8 cellular contexts compared by ENCODE assay signal in the genomic region with DNA sequence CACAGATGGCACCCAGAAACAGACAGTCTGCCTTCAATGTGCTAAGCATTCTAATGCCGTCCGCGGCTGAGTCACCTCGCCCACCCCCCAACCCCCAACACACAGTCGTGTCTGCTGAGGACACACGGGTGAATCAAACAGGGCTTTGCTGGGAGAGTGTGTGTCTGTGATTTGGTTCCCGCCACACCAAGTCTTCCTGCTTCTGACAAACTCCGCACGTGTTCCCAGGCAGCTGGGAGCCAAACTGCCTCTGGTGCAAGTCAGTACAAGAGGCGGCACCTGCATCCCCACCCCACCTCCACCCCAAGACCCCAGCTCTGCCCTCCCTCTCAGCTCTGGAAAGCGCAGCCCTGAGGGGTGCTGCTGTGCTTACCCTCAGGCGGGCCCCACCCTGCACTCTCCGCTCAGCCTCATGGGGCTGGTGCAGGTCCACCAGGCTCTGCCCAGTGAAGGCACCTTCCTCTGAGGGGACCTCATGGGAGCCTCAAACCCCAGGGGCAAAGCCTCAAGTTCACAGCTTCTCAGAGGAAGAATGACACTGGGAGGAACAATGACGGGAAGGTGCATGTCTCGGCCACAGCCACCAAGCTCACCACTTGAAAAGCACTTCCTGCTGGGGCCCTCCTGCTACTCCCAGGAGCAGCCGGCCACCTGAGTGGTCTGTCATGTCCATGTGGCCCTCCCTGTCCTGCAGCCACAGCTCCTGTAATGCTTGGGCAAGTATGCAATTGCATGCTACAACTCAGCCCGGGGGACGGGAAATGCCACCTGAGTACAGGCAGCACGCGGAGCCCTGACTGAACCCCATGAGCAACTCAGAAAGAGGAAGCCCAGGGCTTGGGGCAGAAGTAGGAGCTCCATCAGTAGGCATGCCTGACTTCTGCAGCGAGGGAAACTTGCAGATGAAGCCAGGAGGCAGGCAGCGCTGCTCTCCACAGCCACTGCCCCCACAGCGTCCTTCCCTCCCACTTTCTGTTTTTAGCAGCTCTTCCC. TPM values are rescaled to one million over a fixed set of nuclear protein-coding genes. Genes with fewer than 3 reads are reported as not detected.
DNase-seq lines count a peak whose midpoint lies in the region; ATAC-seq and TF ChIP-seq lines count a peak whose summit lies in the region.

No MANE protein-coding gene starts in this region.

- 57% methylated on average over 22 of the region's 23 CpGs for WGBS in HUES64
- WGBS in aorta, 2 donors = 44 to 46% methylated on average over 22 to 23 of the region's 23 CpGs

- no peaks in the 10 kb centered on the region for H3K36me3 ChIP-seq in HUES64 (ENCODE audit: insufficient read depth, low read length)
- H3K36me3 ChIP-seq in colonic mucosa = no peaks in the 10 kb centered on the region
- no peaks in the 10 kb centered on the region for H3K36me3 ChIP-seq in naive thymus-derived CD4-positive, alpha-beta T cell (ENCODE audit: control insufficient read depth in 2 of 3, insufficient read depth in 3 of 3, low read length in 3 of 3)
- H3K36me3 ChIP-seq in aorta (ENCODE audit: control insufficient read depth in 1 of 2, insufficient read depth in 2 of 2, low read length in 1 of 2) = no peaks in the 10 kb centered on the region

- POLR2A ChIA-PET in AG04449 (lab: Yijun Ruan, JAX) = interaction anchor here (0.9 to 1.3 kb wide), 2 partner anchors 15 to 42 kb away, joined by 3 to 4 read pairs; no protein-coding TSS in a partner anchor
- POLR2A ChIA-PET in naive thymus-derived CD4-positive, alpha-beta T cell (lab: Charles Lee) = interaction anchor here (0.6 to 2.3 kb wide), 10 partner anchors 10 to 92 kb away, joined by 3 to 20 read pairs (median 3); partner anchors contain the start of genes CALR3, MED26 and SLC35E1

- ATAC-seq in activated CD4-positive, CD25-positive, alpha-beta regulatory T cell treated with anti-CD3 and anti-CD28 coated beads, Interleukin-2, amount 50 U/mL, for 24 hours = peak; percentile 15 to 18
- peak; percentile 36 for ATAC-seq in naive thymus-derived CD4-positive, alpha-beta T cell
- ATAC-seq in aorta (ENCODE audit: low FRiP score) (peak; percentile 16), GM21447 (IDR thresholded peaks at IDR 0.05; ENCODE audit: unreplicated experiment) (no peak)

- TF ChIP-seq CTCF in AG04449 (IDR thresholded peaks at IDR 0.05; ENCODE audit: insufficient read depth, low read length, missing control alignments) (no peak), colonic mucosa (IDR thresholded peaks at IDR 0.05) (no peak)

- H3K27ac ChIP-seq in HUES64 (ENCODE audit: low read depth, low read length) = peak overlapping the region; percentile 7; the same call in 1 of the 2 replicates
- peak overlapping the region; percentile 8 for H3K27ac ChIP-seq in colonic mucosa
- H3K27ac ChIP-seq in naive thymus-derived CD4-positive, alpha-beta T cell (ENCODE audit: low read depth, low read length) = peak overlapping the region; percentile 62
- H3K27ac ChIP-seq in aorta (ENCODE audit: low read depth in 1 of 2, low read length in 2 of 2) = no peak overlapping the region

- H3K4me3 Mint-ChIP-seq in naive thymus-derived CD4-positive, alpha-beta T cell = peak overlapping the region; percentile 81 to 90 (median 86)

- peaks cover 49 to 93% (median 83%) of the 10 kb centered on the region in 7 donors for H3K4me1 Mint-ChIP-seq in naive thymus-derived CD4-positive, alpha-beta T cell

- peaks cover 51% of the 10 kb centered on the region for H3K4me1 ChIP-seq in HUES64 (ENCODE audit: insufficient read depth, low read length)
- peaks cover 48% of the 10 kb centered on the region for H3K4me1 ChIP-seq in colonic mucosa
- H3K4me1 ChIP-seq in naive thymus-derived CD4-positive, alpha-beta T cell (ENCODE audit: control insufficient read depth in 2 of 2, insufficient read depth in 2 of 2, low read length in 2 of 2) = peaks cover 65% of the 10 kb centered on the region in 2 donors
- H3K4me1 ChIP-seq in aorta (ENCODE audit: control insufficient read depth in 1 of 2, insufficient read depth in 2 of 2, low read length in 2 of 2) = no peaks in the 10 kb centered on the region

- H3K9me3 Mint-ChIP-seq in naive thymus-derived CD4-positive, alpha-beta T cell = no peaks in the 10 kb centered on the region

- no peaks in the 10 kb centered on the region for H3K27me3 Mint-ChIP-seq in naive thymus-derived CD4-positive, alpha-beta T cell

- H3K9ac ChIP-seq in HUES64 (ENCODE audit: low read depth, low read length) = peak overlapping the region; percentile 15; the same call in 1 of the 2 replicates
- H3K9ac ChIP-seq in colonic mucosa (ENCODE audit: low read depth in 2 of 2, low read length in 2 of 2) = peak overlapping the region; percentile 45 to 64

- intact Hi-C loops in colonic mucosa (cut with DNase I) (no loop called here), aorta (cut with DNase I) (no loop called here)
- intact Hi-C loops in naive thymus-derived CD4-positive, alpha-beta T cell (cut with micrococcal nuclease) = loop anchor here (1.0 kb wide), 2 partner anchors 41 to 59 kb away; partner anchors contain the start of gene MED26 (in 1 of the 2)

- DNase-seq in AG04449 (ENCODE audit: low read depth, low spot score) = peak; percentile 38
- DNase-seq in colonic mucosa = peak; percentile 39
- peak; percentile 37 to 69 (median 61) for DNase-seq in naive thymus-derived CD4-positive, alpha-beta T cell
- peak in 1 of 2 donors; percentile 78 for DNase-seq in aorta
- no peak for DNase-seq in foreskin melanocyte

- H3K27me3 ChIP-seq in HUES64 (ENCODE audit: insufficient read depth, low read length) (no peaks in the 10 kb centered on the region), colonic mucosa (no peaks in the 10 kb centered on the region), aorta (ENCODE audit: control insufficient read depth in 1 of 2, insufficient read depth in 2 of 2, low read length in 1 of 2) (no peaks in the 10 kb centered on the region)
- no peaks in the 10 kb centered on the region for H3K27me3 ChIP-seq in naive thymus-derived CD4-positive, alpha-beta T cell (ENCODE audit: control insufficient read depth in 2 of 2, insufficient read depth in 2 of 2, low read length in 2 of 2)

- H3K4me3 ChIP-seq in AG04449 (ENCODE audit: low read depth, low read length) (no peak overlapping the region; the same call in 1 of the 2 replicates), HUES64 (ENCODE audit: low read length) (no peak overlapping the region), colonic mucosa (peak overlapping the region; percentile 3), aorta (ENCODE audit: low read length in 2 of 2) (no peak overlapping the region)
- peak overlapping the region; percentile 50 for H3K4me3 ChIP-seq in naive thymus-derived CD4-positive, alpha-beta T cell (ENCODE audit: low read length)

- peaks cover 0 to 5% (median 0%) of the 10 kb centered on the region in 5 donors for H3K36me3 Mint-ChIP-seq in naive thymus-derived CD4-positive, alpha-beta T cell

- CTCF ChIA-PET in AG04449 (lab: Yijun Ruan, JAX) = interaction anchor here (0.9 to 1.5 kb wide), 3 partner anchors 15 to 51 kb away, joined by 3 read pairs; partner anchors contain the start of gene SLC35E1
- CTCF ChIA-PET in naive thymus-derived CD4-positive, alpha-beta T cell (lab: Charles Lee) = interaction anchor here (0.6 to 1.9 kb wide), 5 partner anchors 9 to 802 kb away, joined by 3 to 7 read pairs (median 3); no protein-coding TSS in a partner anchor

- no peaks in the 10 kb centered on the region for H3K9me3 ChIP-seq in HUES64 (ENCODE audit: insufficient read depth, low read depth, low read length)
- no peaks in the 10 kb centered on the region for H3K9me3 ChIP-seq in colonic mucosa
- H3K9me3 ChIP-seq in naive thymus-derived CD4-positive, alpha-beta T cell (ENCODE audit: control insufficient read depth in 2 of 3, low read length in 3 of 3) = no peaks in the 10 kb centered on the region
- H3K9me3 ChIP-seq in aorta (ENCODE audit: control insufficient read depth, low read length) = no peaks in the 10 kb centered on the region

- H3K27ac Mint-ChIP-seq in naive thymus-derived CD4-positive, alpha-beta T cell = peak overlapping the region; percentile 82 to 95 (median 90)

RNA-seq across cellular contexts. Expression of gene SLC35E1, which starts 15.1 kb away (rescaled TPM):
- polyA plus RNA-seq in HUES64 (2013, experiment 1 of 2) = 18.7 TPM
- polyA plus RNA-seq in HUES64 (2013, experiment 2 of 2) = 18.1 TPM
- total RNA-seq in colonic mucosa (10 to 100 TPM; 44.4 to 47.7 TPM), aorta (10 to 100 TPM; 33.9 to 37.7 TPM)
- total RNA-seq in naive thymus-derived CD4-positive, alpha-beta T cell = 10 to 100 TPM; 33.0 to 67.3 (median 58.7) TPM
- 10 to 100 TPM; 13.3 to 25.0 TPM for polyA plus RNA-seq in naive thymus-derived CD4-positive, alpha-beta T cell
- 10 to 100 TPM; 22.5 to 24.5 TPM for polyA plus RNA-seq in aorta

RNA-seq across cellular contexts. Expression of gene MED26, which starts 40.7 kb away (rescaled TPM):
- 8.4 TPM for polyA plus RNA-seq in HUES64 (2013, experiment 1 of 2)
- 7.7 TPM for polyA plus RNA-seq in HUES64 (2013, experiment 2 of 2)
- 10 to 100 TPM; 10.0 to 11.9 TPM for total RNA-seq in colonic mucosa
- 10 to 100 TPM; 14.2 to 34.3 (median 17.4) TPM for total RNA-seq in naive thymus-derived CD4-positive, alpha-beta T cell
- polyA plus RNA-seq in naive thymus-derived CD4-positive, alpha-beta T cell = 1 to 10 TPM; 3.3 to 5.3 TPM
- total RNA-seq in aorta = 1 to 10 TPM; 8.0 to 8.4 TPM
- polyA plus RNA-seq in aorta = 1 to 10 TPM in 1 of 2 donors, under 1 TPM in 1; 0.75 to 2.6 TPM

RNA-seq across cellular contexts. Expression of gene CHERP, which starts 45.1 kb away (rescaled TPM):
- 49.3 TPM for polyA plus RNA-seq in HUES64 (2013, experiment 1 of 2)
- polyA plus RNA-seq in HUES64 (2013, experiment 2 of 2) = 46.5 TPM
- total RNA-seq in colonic mucosa (10 to 100 TPM; 35.2 to 54.0 TPM), aorta (10 to 100 TPM; 32.4 to 36.6 TPM)
- total RNA-seq in naive thymus-derived CD4-positive, alpha-beta T cell = 10 to 100 TPM; 53.8 to 80.7 (median 62.7) TPM
- polyA plus RNA-seq in naive thymus-derived CD4-positive, alpha-beta T cell = 10 to 100 TPM; 10.4 to 24.3 TPM
- polyA plus RNA-seq in aorta = 10 to 100 TPM in 1 of 2 donors, 1 to 10 TPM in 1; 5.5 to 17.4 TPM

Comparison
In these comparisons a context has a peak if more than half of its experiments do, and no peak if none do; other contexts are left out.
1. H3K4me3 ChIP-seq: peak in colonic mucosa (single experiment) and naive thymus-derived CD4-positive, alpha-beta T cell (single experiment); none in AG04449 (single experiment), HUES64 (single experiment) and aorta (0 of 2).
2. H3K27ac ChIP-seq: peak in HUES64 (single experiment), colonic mucosa (single experiment) and naive thymus-derived CD4-positive, alpha-beta T cell (single experiment); none in aorta (0 of 2).
3. intact Hi-C loops: an anchor here in naive thymus-derived CD4-positive, alpha-beta T cell (1.0 kb wide); none called in colonic mucosa and aorta.